ENCODE assay signal across 1 cellular context in the genomic region with DNA sequence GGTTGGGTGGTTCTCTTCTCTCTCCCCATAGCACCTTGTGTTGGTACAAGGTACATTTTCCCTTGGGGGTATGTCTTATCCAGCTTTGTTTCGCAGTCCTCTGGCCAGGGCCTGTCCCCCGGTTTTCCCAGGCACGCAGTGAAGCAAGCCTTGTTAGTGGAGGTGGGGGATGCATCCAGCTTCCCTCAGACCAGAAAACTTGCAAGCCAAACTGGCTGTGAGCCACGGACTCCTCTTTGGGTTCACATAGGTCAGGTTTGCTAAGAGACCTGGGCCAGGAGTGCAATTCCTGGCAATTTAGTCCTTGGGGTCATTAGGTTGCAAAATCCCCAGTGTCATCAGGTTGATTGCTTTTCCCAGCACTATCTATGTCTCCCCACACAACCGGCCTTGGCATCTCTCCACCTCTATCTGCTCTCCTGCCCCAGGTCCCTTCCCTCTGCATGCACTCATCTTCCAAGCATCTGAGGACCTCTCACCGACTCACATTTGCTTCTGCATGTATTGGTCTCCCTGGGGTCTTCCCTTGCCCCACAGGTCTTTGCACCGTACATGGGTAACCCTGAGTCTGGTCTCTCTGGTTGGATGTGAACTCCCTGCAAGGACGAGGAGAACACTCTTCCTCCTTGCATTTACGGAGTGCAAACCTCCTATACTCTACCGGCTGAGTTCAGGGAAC.
A peak's percentile ranks its signal among the peaks of the same experiment; 100 is the strongest.
TF ChIP-seq lines count a peak whose summit lies in the region.

No MANE protein-coding gene starts in this region.

TF ChIP-seq in HepG2, 621 proteins besides CTCF, POLR2A, EP300 and RAD21 (continues in another document):
- TF ChIP-seq RFX5 (IDR thresholded peaks at IDR 0.05; ENCODE audit: low read depth, low read length) (no peak), ZNF281 (CRISPR knock-in tag; IDR thresholded peaks at IDR 0.05; ENCODE audit: borderline replicate concordance) (peak; percentile 30; the same call in 1 of the 2 replicates), TOE1 (CRISPR knock-in tag; IDR thresholded peaks at IDR 0.05) (no peak), SPEN (CRISPR knock-in tag; IDR thresholded peaks at IDR 0.05; ENCODE audit: low read depth) (peak; percentile 64; the same call in 1 of the 2 replicates), ARHGAP35 (CRISPR knock-in tag; IDR thresholded peaks at IDR 0.05; ENCODE audit: borderline replicate concordance) (no peak), FOXJ3 (CRISPR knock-in tag; IDR thresholded peaks at IDR 0.05; ENCODE audit: borderline replicate concordance) (peak; percentile 38; the same call in 1 of the 2 replicates), ZNF598 (CRISPR knock-in tag; IDR thresholded peaks at IDR 0.05; ENCODE audit: borderline replicate concordance) (0 out of 2 replicates have a peak, but pooled peaks have one; percentile 24), TERF1 (CRISPR knock-in tag; IDR thresholded peaks at IDR 0.05) (no peak), NR2F6 (IDR thresholded peaks at IDR 0.05) (peak; percentile 90), NR2F6 (CRISPR knock-in tag; IDR thresholded peaks at IDR 0.05) (peak; percentile 89), HDAC6 (IDR thresholded peaks at IDR 0.05; ENCODE audit: low read depth, low read length) (no peak), ATRX (CRISPR knock-in tag; IDR thresholded peaks at IDR 0.05; ENCODE audit: borderline replicate concordance) (no peak), SRSF4 (IDR thresholded peaks at IDR 0.05; ENCODE audit: low read depth, low read length, poor library complexity, severe bottlenecking) (no peak), MTF1 (CRISPR knock-in tag; IDR thresholded peaks at IDR 0.05) (no peak), GTF3A (CRISPR knock-in tag; conservative IDR thresholded peaks at IDR 0.05) (no peak), HNF4A (CRISPR knock-in tag; IDR thresholded peaks at IDR 0.05) (peak; percentile 90), NKX3-1 (CRISPR knock-in tag; IDR thresholded peaks at IDR 0.05) (peak; percentile 16; the same call in 1 of the 2 replicates), CEBPB (IDR thresholded peaks at IDR 0.05; ENCODE audit: borderline replicate concordance, low read depth, low read length) (peak; percentile 86; the same call in 1 of the 2 replicates), ZEB1 (IDR thresholded peaks at IDR 0.05; ENCODE audit: insufficient replicate concordance, low read depth) (no peak), ZFY (CRISPR knock-in tag; IDR thresholded peaks at IDR 0.05) (peak; percentile 44; the same call in 1 of the 2 replicates), ZNF710 (CRISPR knock-in tag; IDR thresholded peaks at IDR 0.05; ENCODE audit: borderline replicate concordance) (peak; percentile 21; the same call in 1 of the 2 replicates), ZSCAN21 (CRISPR knock-in tag; IDR thresholded peaks at IDR 0.05; ENCODE audit: borderline replicate concordance) (peak; percentile 64; the same call in 1 of the 2 replicates), KAT8 (CRISPR knock-in tag; IDR thresholded peaks at IDR 0.05) (0 out of 2 replicates have a peak, but pooled peaks have one; percentile 8), MYC (CRISPR knock-in tag; IDR thresholded peaks at IDR 0.05; ENCODE audit: borderline replicate concordance) (no peak), NFE2L2 (IDR thresholded peaks at IDR 0.05; ENCODE audit: low read length) (no peak), PAF1 (CRISPR knock-in tag; IDR thresholded peaks at IDR 0.05) (no peak), CBFB (CRISPR knock-in tag; IDR thresholded peaks at IDR 0.05) (no peak), RFXAP (CRISPR knock-in tag; IDR thresholded peaks at IDR 0.05; ENCODE audit: borderline replicate concordance) (peak; percentile 63; the same call in 1 of the 2 replicates), ZNF580 (CRISPR knock-in tag; IDR thresholded peaks at IDR 0.05; ENCODE audit: borderline replicate concordance, low read depth) (no peak), ZFP1 (CRISPR knock-in tag; IDR thresholded peaks at IDR 0.05) (no peak), KDM6A (CRISPR knock-in tag; IDR thresholded peaks at IDR 0.05; ENCODE audit: low read depth) (peak; percentile 52; the same call in 1 of the 2 replicates), ZNF10 (CRISPR knock-in tag; IDR thresholded peaks at IDR 0.05; ENCODE audit: borderline replicate concordance, low read depth) (no peak), SALL1 (CRISPR knock-in tag; IDR thresholded peaks at IDR 0.05) (peak; percentile 58), ZNF570 (CRISPR knock-in tag; IDR thresholded peaks at IDR 0.05; ENCODE audit: borderline replicate concordance) (no peak), ZNF225 (CRISPR knock-in tag; IDR thresholded peaks at IDR 0.05) (no peak), ZNF616 (CRISPR knock-in tag; IDR thresholded peaks at IDR 0.05; ENCODE audit: low read depth) (peak; percentile 37; the same call in 1 of the 2 replicates), TSC22D2 (CRISPR knock-in tag; IDR thresholded peaks at IDR 0.05; ENCODE audit: borderline replicate concordance) (no peak), ZNF446 (CRISPR knock-in tag; IDR thresholded peaks at IDR 0.05) (no peak), HDAC2 (CRISPR knock-in tag; IDR thresholded peaks at IDR 0.05) (0 out of 2 replicates have a peak, but pooled peaks have one; percentile 36), ZNF567 (CRISPR knock-in tag; IDR thresholded peaks at IDR 0.05; ENCODE audit: borderline replicate concordance) (no peak)
- TF ChIP-seq, protein P1, sequence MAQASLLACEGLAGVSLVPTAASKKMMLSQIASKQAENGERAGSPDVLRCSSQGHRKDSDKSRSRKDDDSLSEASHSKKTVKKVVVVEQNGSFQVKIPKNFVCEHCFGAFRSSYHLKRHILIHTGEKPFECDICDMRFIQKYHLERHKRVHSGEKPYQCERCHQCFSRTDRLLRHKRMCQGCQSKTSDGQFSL (CRISPR knock-in tag; IDR thresholded peaks at IDR 0.05): 0 out of 2 replicates have a peak, but pooled peaks have one; percentile 26
- TF ChIP-seq, protein P2, sequence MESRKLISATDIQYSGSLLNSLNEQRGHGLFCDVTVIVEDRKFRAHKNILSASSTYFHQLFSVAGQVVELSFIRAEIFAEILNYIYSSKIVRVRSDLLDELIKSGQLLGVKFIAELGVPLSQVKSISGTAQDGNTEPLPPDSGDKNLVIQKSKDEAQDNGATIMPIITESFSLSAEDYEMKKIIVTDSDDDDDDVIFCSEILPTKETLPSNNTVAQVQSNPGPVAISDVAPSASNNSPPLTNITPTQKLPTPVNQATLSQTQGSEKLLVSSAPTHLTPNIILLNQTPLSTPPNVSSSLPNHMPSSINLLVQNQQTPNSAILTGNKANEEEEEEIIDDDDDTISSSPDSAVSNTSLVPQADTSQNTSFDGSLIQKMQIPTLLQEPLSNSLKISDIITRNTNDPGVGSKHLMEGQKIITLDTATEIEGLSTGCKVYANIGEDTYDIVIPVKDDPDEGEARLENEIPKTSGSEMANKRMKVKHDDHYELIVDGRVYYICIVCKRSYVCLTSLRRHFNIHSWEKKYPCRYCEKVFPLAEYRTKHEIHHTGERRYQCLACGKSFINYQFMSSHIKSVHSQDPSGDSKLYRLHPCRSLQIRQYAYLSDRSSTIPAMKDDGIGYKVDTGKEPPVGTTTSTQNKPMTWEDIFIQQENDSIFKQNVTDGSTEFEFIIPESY (CRISPR knock-in tag; IDR thresholded peaks at IDR 0.05): no peak
- TF ChIP-seq, protein P3, sequence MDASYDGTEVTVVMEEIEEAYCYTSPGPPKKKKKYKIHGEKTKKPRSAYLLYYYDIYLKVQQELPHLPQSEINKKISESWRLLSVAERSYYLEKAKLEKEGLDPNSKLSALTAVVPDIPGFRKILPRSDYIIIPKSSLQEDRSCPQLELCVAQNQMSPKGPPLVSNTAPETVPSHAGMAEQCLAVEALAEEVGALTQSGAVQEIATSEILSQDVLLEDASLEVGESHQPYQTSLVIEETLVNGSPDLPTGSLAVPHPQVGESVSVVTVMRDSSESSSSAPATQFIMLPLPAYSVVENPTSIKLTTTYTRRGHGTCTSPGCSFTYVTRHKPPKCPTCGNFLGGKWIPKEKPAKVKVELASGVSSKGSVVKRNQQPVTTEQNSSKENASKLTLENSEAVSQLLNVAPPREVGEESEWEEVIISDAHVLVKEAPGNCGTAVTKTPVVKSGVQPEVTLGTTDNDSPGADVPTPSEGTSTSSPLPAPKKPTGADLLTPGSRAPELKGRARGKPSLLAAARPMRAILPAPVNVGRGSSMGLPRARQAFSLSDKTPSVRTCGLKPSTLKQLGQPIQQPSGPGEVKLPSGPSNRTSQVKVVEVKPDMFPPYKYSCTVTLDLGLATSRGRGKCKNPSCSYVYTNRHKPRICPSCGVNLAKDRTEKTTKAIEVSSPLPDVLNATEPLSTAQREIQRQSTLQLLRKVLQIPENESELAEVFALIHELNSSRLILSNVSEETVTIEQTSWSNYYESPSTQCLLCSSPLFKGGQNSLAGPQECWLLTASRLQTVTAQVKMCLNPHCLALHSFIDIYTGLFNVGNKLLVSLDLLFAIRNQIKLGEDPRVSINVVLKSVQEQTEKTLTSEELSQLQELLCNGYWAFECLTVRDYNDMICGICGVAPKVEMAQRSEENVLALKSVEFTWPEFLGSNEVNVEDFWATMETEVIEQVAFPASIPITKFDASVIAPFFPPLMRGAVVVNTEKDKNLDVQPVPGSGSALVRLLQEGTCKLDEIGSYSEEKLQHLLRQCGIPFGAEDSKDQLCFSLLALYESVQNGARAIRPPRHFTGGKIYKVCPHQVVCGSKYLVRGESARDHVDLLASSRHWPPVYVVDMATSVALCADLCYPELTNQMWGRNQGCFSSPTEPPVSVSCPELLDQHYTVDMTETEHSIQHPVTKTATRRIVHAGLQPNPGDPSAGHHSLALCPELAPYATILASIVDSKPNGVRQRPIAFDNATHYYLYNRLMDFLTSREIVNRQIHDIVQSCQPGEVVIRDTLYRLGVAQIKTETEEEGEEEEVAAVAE (CRISPR knock-in tag; IDR thresholded peaks at IDR 0.05; ENCODE audit: borderline replicate concordance): no peak
- TF ChIP-seq, protein P4, sequence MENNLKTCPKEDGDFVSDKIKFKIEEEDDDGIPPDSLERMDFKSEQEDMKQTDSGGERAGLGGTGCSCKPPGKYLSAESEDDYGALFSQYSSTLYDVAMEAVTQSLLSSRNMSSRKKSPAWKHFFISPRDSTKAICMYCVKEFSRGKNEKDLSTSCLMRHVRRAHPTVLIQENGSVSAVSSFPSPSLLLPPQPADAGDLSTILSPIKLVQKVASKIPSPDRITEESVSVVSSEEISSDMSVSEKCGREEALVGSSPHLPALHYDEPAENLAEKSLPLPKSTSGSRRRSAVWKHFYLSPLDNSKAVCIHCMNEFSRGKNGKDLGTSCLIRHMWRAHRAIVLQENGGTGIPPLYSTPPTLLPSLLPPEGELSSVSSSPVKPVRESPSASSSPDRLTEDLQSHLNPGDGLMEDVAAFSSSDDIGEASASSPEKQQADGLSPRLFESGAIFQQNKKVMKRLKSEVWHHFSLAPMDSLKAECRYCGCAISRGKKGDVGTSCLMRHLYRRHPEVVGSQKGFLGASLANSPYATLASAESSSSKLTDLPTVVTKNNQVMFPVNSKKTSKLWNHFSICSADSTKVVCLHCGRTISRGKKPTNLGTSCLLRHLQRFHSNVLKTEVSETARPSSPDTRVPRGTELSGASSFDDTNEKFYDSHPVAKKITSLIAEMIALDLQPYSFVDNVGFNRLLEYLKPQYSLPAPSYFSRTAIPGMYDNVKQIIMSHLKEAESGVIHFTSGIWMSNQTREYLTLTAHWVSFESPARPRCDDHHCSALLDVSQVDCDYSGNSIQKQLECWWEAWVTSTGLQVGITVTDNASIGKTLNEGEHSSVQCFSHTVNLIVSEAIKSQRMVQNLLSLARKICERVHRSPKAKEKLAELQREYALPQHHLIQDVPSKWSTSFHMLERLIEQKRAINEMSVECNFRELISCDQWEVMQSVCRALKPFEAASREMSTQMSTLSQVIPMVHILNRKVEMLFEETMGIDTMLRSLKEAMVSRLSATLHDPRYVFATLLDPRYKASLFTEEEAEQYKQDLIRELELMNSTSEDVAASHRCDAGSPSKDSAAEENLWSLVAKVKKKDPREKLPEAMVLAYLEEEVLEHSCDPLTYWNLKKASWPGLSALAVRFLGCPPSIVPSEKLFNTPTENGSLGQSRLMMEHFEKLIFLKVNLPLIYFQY (CRISPR knock-in tag; IDR thresholded peaks at IDR 0.05; ENCODE audit: borderline replicate concordance): no peak; the same call in 1 of the 2 replicates
